8 cellular contexts compared by ENCODE assay signal in the genomic region with DNA sequence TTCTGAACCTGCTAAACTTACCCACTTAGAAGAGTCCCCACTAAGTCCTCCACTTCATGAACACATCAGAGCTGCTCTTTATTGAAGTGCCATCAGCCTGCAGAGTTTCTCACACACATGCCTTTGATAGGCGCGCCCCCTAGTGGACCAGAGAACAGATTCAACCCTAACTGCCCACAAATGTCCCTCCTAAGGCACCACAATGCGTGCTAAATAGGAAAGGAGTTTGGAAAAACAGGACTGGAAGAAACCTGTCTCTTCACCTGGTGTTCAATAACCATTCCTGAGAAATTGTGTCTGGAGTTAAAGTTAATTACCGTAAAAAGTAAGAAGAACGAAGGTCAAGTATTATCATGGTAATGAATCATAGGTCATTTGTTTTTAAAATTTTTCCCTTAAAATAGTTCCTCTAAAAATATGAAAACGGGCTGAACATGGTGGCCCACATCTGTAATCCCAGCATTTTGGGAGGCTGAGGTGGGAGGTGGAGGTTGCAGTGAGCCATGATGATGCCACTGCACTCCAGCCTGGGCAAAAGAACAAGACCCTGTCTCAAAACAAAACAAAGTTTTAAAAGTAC.
DNase-seq lines count a peak whose midpoint lies in the region; ATAC-seq, FAIRE-seq and TF ChIP-seq lines count a peak whose summit lies in the region.

No MANE protein-coding gene starts in this region.

- TF ChIP-seq EP300 in SK-N-SH (IDR thresholded peaks at IDR 0.05; ENCODE audit: borderline replicate concordance in 1 of 2, low read depth in 1 of 2, low read length in 1 of 2), result no peak

- peak; percentile 87 for FAIRE-seq in urothelium cell line (lab: Jason Lieb, UNC)

- ATAC-seq in Right ventricle myocardium inferior, result peak; percentile 70

- no peaks in the 10 kb centered on the region for H3K36me3 ChIP-seq in MG63
- no peaks in the 10 kb centered on the region for H3K36me3 ChIP-seq in SK-N-SH (replicated peaks in 1 of 2; ENCODE audit: control insufficient read depth in 1 of 2, insufficient read depth in 2 of 2, low read length in 1 of 2)

- no peaks in the 10 kb centered on the region for H3K79me2 ChIP-seq in SK-N-SH (ENCODE audit: insufficient read depth)

- POLR2A ChIA-PET in SK-N-SH (lab: Yijun Ruan, JAX), result interaction anchor here (0.6 kb wide), 1 partner anchor 677 kb away, joined by 3 read pairs; no protein-coding TSS in a partner anchor

- TF ChIP-seq RAD21 in SK-N-SH (IDR thresholded peaks at IDR 0.05; ENCODE audit: low read length), result peak; percentile 97

- 25% methylated on average over 6 of the region's 6 CpGs for WGBS in SK-N-SH (ENCODE audit: low lambda C conversion rate)

- H3K4me1 ChIP-seq in SK-N-SH (ENCODE audit: control insufficient read depth in 1 of 2, insufficient read depth in 2 of 2, low read depth in 1 of 2, low read length in 1 of 2), result peaks cover 0 to 15% of the 10 kb centered on the region in 2 experiments; a peak in 2 of 4 replicates

- no peak overlapping the region for H3K4me2 ChIP-seq in SK-N-SH

- H3F3A ChIP-seq in SK-N-SH (replicated peaks; ENCODE audit: insufficient read depth), result peaks cover 3% of the 10 kb centered on the region

- intact Hi-C loops in Right ventricle myocardium inferior (cut with DNase I), result loop anchor here (1.0 to 5.0 kb wide), 3 partner anchors 212 to 710 kb away; no protein-coding TSS in a partner anchor
- intact Hi-C loops in posterior cingulate gyrus (cut with DNase I), result loop anchor here (2.0 to 5.0 kb wide), 4 partner anchors 212 to 712 kb away; no protein-coding TSS in a partner anchor

- no peak overlapping the region for H3K4me3 ChIP-seq in MG63
- H3K4me3 ChIP-seq in SK-N-SH (ENCODE audit: low read depth in 2 of 2, low read length in 1 of 2), result peak overlapping the region in 1 of 2 experiments; percentile 36; a peak in 1 of 4 replicates

- no peaks in the 10 kb centered on the region for H3K9me2 ChIP-seq in SK-N-SH

- H3K27ac ChIP-seq in SK-N-SH (ENCODE audit: low read depth in 2 of 2, low read length in 1 of 2), result no peak overlapping the region

- no peak overlapping the region for H3K9ac ChIP-seq in SK-N-SH

- no peaks in the 10 kb centered on the region for H3K9me3 ChIP-seq in MG63
- H3K9me3 ChIP-seq in SK-N-SH, result no peaks in the 10 kb centered on the region

- no peak overlapping the region for H2AFZ ChIP-seq in SK-N-SH (ENCODE audit: low read depth)

- CTCF ChIA-PET in SK-N-SH (lab: Yijun Ruan, JAX), result interaction anchor here (0.6 to 12.3 kb wide), 78 partner anchors 9 to 1283 kb away, joined by 3 to 306 read pairs (median 4); no protein-coding TSS in a partner anchor

- peak; percentile 80 for DNase-seq in activated gamma-delta T cell treated with Interleukin-2 at 50 U/mL for 16 hours
- DNase-seq in activated gamma-delta T cell (lab: John Stamatoyannopoulos, UW), result no peak
- DNase-seq in MG63, result peak; percentile 49
- peak; percentile 75 for DNase-seq in SK-N-SH
- peak; percentile 75 for DNase-seq in activated naive CD4-positive, alpha-beta T cell treated with anti-CD3 and anti-CD28 coated beads, Interleukin-2, amount 50 U/mL, for 16 hours
- peak; percentile 86 for DNase-seq in Right ventricle myocardium inferior (ENCODE audit: missing footprints)
- DNase-seq in posterior cingulate gyrus, result peak; percentile 74 to 98 (median 89)
- DNase-seq in urothelium cell line (ENCODE audit: low spot score), result peak; percentile 81

- H3K27me3 ChIP-seq in MG63 (no peaks in the 10 kb centered on the region), SK-N-SH (ENCODE audit: insufficient read depth) (no peaks in the 10 kb centered on the region)

- peak; percentile 99 for TF ChIP-seq CTCF in SK-N-SH (IDR thresholded peaks at IDR 0.05)

- H4K20me1 ChIP-seq in SK-N-SH (ENCODE audit: insufficient read depth), result no peaks in the 10 kb centered on the region

TF ChIP-seq in SK-N-SH, 30 proteins besides CTCF, POLR2A, EP300 and RAD21:
- TF ChIP-seq SMC3 (IDR thresholded peaks at IDR 0.05; ENCODE audit: low read depth, low read length) (peak; percentile 76), GATA2 (CRISPR knock-in tag; IDR thresholded peaks at IDR 0.05) (peak; percentile 9; the same call in 1 of the 2 replicates), CHD2 (IDR thresholded peaks at IDR 0.05; ENCODE audit: low read length, partially characterized antibody) (peak; percentile 20), RCOR1 (IDR thresholded peaks at IDR 0.05; ENCODE audit: low read length) (peak; percentile 44; the same call in 1 of the 2 replicates), MXI1 (IDR thresholded peaks at IDR 0.05; ENCODE audit: low read depth, low read length) (no peak), RFX5 (IDR thresholded peaks at IDR 0.05; ENCODE audit: low read length) (peak; percentile 47; the same call in 1 of the 2 replicates), TCF12 (IDR thresholded peaks at IDR 0.05) (no peak)
